In the genomic region with DNA sequence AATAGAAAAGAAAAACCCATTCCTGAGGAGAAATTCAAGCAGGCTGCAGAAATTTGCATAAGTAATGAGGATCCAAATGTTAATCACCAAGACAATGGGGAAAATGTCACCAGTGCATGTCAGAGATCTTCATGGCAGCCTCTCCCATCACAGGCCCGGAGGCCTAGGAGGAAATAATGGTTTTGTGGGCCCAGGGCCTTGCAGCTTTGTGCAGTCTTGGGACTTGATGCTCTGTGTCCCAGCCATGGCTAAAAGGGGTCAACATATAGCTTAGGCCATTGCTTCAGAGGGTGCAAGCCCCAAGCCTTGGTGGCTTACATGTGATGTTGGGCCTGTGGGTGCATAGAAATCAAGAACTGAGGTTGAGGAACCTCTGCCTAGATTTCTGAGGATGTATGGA, we compare ENCODE assay signal across 22 cellular contexts.
"Had no signal": no experiment of that assay in that cellular context is flagged by ENCODE, and none has a peak within 500 bp of the region (broad histone marks: within the 10 kb centered on the region; RNA-seq: fewer than 3 reads in every experiment).

No MANE protein-coding gene starts in this region.

- H3K36me3 ChIP-seq: prostate gland had no signal

- H3K4me3 ChIP-seq: coronary artery, hepatocyte, lung, prostate gland, spleen, stomach, thoracic aorta, transverse colon had no signal

- H3K9ac ChIP-seq: parathyroid adenoma had no signal

- ATAC-seq: left colon; left ventricle myocardium superior; naive thymus-derived CD4-positive, alpha-beta T cell; sciatic nerve; stimulated activated memory B cell treated with anti-CD40 and anti-IgM and Interleukin-4, amounts not matched to agents 10 μg/mL and 1 μg/mL and 100 μg/mL, for 72 hours had no signal

- H3K27me3 ChIP-seq: hepatocyte, spleen, stomach, transverse colon had no signal

- H3K27ac ChIP-seq: coronary artery, hepatocyte, parathyroid adenoma, prostate gland, spleen, stomach, thoracic aorta, transverse colon had no signal

- H3K9me3 ChIP-seq: prostate gland had no signal

- H2AFZ ChIP-seq: hepatocyte, parathyroid adenoma had no signal

- DNase-seq: effector CD4-positive, alpha-beta T cell; foreskin melanocyte; head of caudate nucleus; left colon; left ventricle myocardium superior; naive thymus-derived CD4-positive, alpha-beta T cell; nephron progenitor cell; spleen; stimulated activated CD4-positive, alpha-beta T cell treated with anti-CD3 and anti-CD28 coated beads, Interleukin-15, amount 100 ng/mL, for 24 hours; stimulated activated CD4-positive, alpha-beta T cell treated with anti-CD3 and anti-CD28 coated beads, Interleukin-1b, Interleukin-23, amount 100 ng/mL, for 48 hours; stimulated activated CD4-positive, alpha-beta T cell treated with anti-CD3 and anti-CD28 coated beads, Interleukin-4, amount 100 ng/mL, for 24 hours; stomach; substantia nigra; transverse colon had no signal

- H3K4me2 ChIP-seq: hepatocyte had no signal

- H3K4me1 ChIP-seq: parathyroid adenoma, prostate gland, spleen, stomach, transverse colon had no signal
